ENCODE assay signal across 10 cellular contexts in the genomic region with DNA sequence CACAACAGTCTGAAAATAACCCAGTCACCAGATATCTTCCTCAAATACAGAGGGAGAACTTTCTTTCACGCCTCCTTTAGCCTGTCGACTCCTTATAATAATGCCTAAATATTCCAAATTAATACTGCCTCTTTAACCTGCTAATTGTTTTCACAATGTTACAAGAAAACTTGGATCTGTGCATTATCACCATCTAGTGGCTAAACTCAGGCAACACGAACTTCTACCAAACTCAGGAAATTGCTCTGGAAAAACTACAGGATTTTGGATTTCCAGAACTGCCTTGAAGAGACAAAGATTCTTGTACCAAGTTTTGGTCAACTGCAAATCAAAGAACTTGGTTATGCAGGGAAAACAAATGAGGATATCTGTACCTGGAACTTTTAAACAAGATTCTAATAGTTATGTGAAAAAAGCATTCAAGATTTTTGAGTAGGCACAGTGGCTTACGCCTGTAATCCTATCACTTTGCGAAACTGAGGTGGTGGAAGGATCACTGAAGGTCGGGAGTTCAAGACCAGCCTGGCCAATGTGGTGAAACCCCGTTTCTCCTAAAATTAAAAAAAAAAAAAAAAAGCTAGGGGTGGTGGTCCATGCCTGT. TPM values are rescaled to one million over a fixed set of nuclear protein-coding genes. Genes with fewer than 3 reads are reported as not detected.
DNase-seq lines count a peak whose midpoint lies in the region; ATAC-seq and TF ChIP-seq lines count a peak whose summit lies in the region.
"Had no signal": no experiment of that assay in that cellular context is flagged by ENCODE, and none has a peak within 500 bp of the region (broad histone marks: within the 10 kb centered on the region; RNA-seq: fewer than 3 reads in every experiment).

No MANE protein-coding gene starts in this region.

- H3K27ac Mint-ChIP-seq in IgD-negative memory B cell, result peak overlapping the region in 2 of 3 donors; percentile 39 to 88
- H3K27ac Mint-ChIP-seq in Calu3 (ENCODE audit: unreplicated experiment), result no peak overlapping the region

- CTCF ChIA-PET in Calu3 (lab: Charles Lee), result no interaction called here

- no TSS peak for BruUV-seq in Calu3 (replicated peaks; lab: Mats Ljungman, UMichigan)

- no peaks in the 10 kb centered on the region for H3K9me3 Mint-ChIP-seq in IgD-negative memory B cell
- no peaks in the 10 kb centered on the region for H3K9me3 Mint-ChIP-seq in Calu3 (ENCODE audit: low read depth, unreplicated experiment)

- TF ChIP-seq CTCF in Calu3 (IDR thresholded peaks at IDR 0.05; ENCODE audit: unreplicated experiment), result no peak

- peak; percentile 44 for DNase-seq in EH (ENCODE audit: low read depth)
- peak; percentile 6 for DNase-seq in amniotic stem cell (lab: John Stamatoyannopoulos, UW)
- DNase-seq in left kidney (ENCODE audit: low read depth, low spot score), result peak; percentile 59
- no peak for DNase-seq in Calu3
- no peak for DNase-seq in stimulated activated CD4-positive, alpha-beta T cell treated with anti-CD3 and anti-CD28 coated beads, Interleukin-2, amount 100 ng/mL, for 48 hours
- DNase-seq in stimulated activated CD4-positive, alpha-beta T cell treated with anti-CD3 and anti-CD28 coated beads, Interleukin-15, amount 100 ng/mL, for 24 hours, result no peak

- H3K27me3 Mint-ChIP-seq in IgD-negative memory B cell (no peaks in the 10 kb centered on the region), Calu3 (ENCODE audit: unreplicated experiment) (no peaks in the 10 kb centered on the region)

- peaks cover 17 to 35% (median 30%) of the 10 kb centered on the region in 3 donors for H3K4me1 Mint-ChIP-seq in IgD-negative memory B cell
- no peaks in the 10 kb centered on the region for H3K4me1 Mint-ChIP-seq in Calu3 (ENCODE audit: low read depth, unreplicated experiment)

- H3K4me3 Mint-ChIP-seq in IgD-negative memory B cell (no peak overlapping the region), Calu3 (ENCODE audit: low read depth, unreplicated experiment) (no peak overlapping the region)

- ATAC-seq in HG02884 (IDR thresholded peaks at IDR 0.05; ENCODE audit: unreplicated experiment), result no peak

- H3K36me3 Mint-ChIP-seq in IgD-negative memory B cell, result peaks cover 6% of the 10 kb centered on the region
- no peaks in the 10 kb centered on the region for H3K36me3 Mint-ChIP-seq in Calu3 (ENCODE audit: insufficient read depth, unreplicated experiment)

- intact Hi-C loops in Calu3 (cut with micrococcal nuclease; ENCODE audit: unreplicated experiment), result no loop called here

RNA-seq across cellular contexts. Expression of a gene that starts 10.8 kb away (rescaled TPM):
- polyA plus RNA-seq in IgD-negative memory B cell, result 16.9 TPM
- 7.3 and 10.7 TPM in 2 replicates for total RNA-seq in Calu3 (2022)

RNA-seq across cellular contexts. Expression of a gene that starts 24.3 kb away (rescaled TPM):
- polyA plus RNA-seq in IgD-negative memory B cell, result 43.4 TPM
- 8.8 and 10.9 TPM in 2 replicates for total RNA-seq in Calu3 (2022)

RNA-seq across cellular contexts. Expression of a gene that starts 54.4 kb away (rescaled TPM):
- not detected for polyA plus RNA-seq in IgD-negative memory B cell
- not detected in 2 replicates for total RNA-seq in Calu3 (2022)
- total RNA-seq: pulmonary artery endothelial cell, SJSA1 had no signal

Comparison
In these comparisons a context has a peak if more than half of its experiments do, and no peak if none do; other contexts are left out.
1. DNase-seq: peak in EH (single experiment), amniotic stem cell (single experiment) and left kidney (single experiment); none in Calu3 (single experiment), stimulated activated CD4-positive, alpha-beta T cell treated with anti-CD3 and anti-CD28 coated beads, Interleukin-2, amount 100 ng/mL, for 48 hours (0 of 2) and stimulated activated CD4-positive, alpha-beta T cell treated with anti-CD3 and anti-CD28 coated beads, Interleukin-15, amount 100 ng/mL, for 24 hours (single experiment).